In genomic region chr1:46303872-46304326, GRCh38 we compare ENCODE assay signal across 1 cellular context.
TF ChIP-seq lines count a peak whose summit lies in the region.

No MANE protein-coding gene starts in this region.

TF ChIP-seq in H1, 55 proteins besides CTCF, POLR2A, EP300 and RAD21:
- TF ChIP-seq TBP (IDR thresholded peaks at IDR 0.05; ENCODE audit: low read depth, low read length) = no peak
- no peak for TF ChIP-seq SP1 (IDR thresholded peaks at IDR 0.05; ENCODE audit: low read depth, low read length)
- no peak for TF ChIP-seq FOSL1 (IDR thresholded peaks at IDR 0.05; ENCODE audit: insufficient read depth, low read depth, low read length)
- TF ChIP-seq KDM4A (IDR thresholded peaks at IDR 0.05; ENCODE audit: low read depth, low read length, severe bottlenecking) = peak; percentile 3
- no peak; the same call in 1 of the 2 replicates for TF ChIP-seq POLR2AphosphoS5 (IDR thresholded peaks at IDR 0.05; ENCODE audit: low read depth, low read length)
- no peak for TF ChIP-seq ASH2L (IDR thresholded peaks at IDR 0.05; ENCODE audit: low read length)
- no peak for TF ChIP-seq BRCA1 (IDR thresholded peaks at IDR 0.05; ENCODE audit: low read depth, low read length)
- TF ChIP-seq TAF1 (IDR thresholded peaks at IDR 0.05; ENCODE audit: low read depth, low read length) = 0 out of 2 replicates have a peak, but pooled peaks have one; percentile 21
- TF ChIP-seq PHF8 (conservative IDR thresholded peaks at IDR 0.05; ENCODE audit: low read depth, low read length) = 0 out of 2 replicates have a peak, but pooled peaks have one; percentile 59
- no peak for TF ChIP-seq MAFK (IDR thresholded peaks at IDR 0.05; ENCODE audit: low read depth, low read length)
- no peak for TF ChIP-seq CEBPB (IDR thresholded peaks at IDR 0.05; ENCODE audit: low read depth, low read length)
